1 cellular context compared by ENCODE assay signal in the genomic region with DNA sequence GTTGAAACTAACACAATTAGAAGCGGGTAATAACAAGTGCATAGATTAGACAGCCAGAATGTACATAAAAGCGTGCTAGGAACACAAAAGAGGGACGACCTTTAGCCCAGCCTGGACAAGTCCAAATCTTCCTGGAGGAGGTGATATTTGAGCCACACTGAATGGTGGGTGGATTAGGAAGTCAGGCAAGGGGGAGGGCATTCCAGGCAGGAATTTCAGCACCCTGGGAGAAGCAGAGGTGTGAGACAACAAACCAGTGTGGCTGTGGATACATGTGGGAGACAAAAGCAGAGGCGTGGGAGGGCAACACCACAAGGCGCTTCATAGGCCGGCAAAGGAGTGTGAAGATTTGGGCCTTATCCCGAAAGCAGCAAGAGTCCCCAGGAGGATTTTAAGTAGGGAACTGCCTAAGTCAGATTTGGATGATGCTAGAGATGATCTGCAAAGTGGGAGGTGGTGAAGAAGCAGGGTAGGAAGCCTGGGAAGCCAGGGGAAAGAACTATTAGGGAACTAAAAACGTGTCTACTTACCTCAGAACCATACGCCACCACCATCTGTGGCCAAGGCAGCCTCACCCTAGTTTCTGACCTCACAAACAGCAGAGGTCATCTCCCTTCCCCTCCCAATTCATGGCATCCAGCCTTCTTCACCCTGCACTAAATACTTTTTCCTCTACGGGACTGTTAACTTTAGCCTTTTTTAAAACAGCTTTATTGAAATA.
A peak's percentile ranks its signal among the peaks of the same experiment; 100 is the strongest.
TF ChIP-seq lines count a peak whose summit lies in the region.

No MANE protein-coding gene starts in this region.

TF ChIP-seq in HepG2, 621 proteins besides CTCF, POLR2A, EP300 and RAD21 (continued from another document):
- TF ChIP-seq, protein P1, sequence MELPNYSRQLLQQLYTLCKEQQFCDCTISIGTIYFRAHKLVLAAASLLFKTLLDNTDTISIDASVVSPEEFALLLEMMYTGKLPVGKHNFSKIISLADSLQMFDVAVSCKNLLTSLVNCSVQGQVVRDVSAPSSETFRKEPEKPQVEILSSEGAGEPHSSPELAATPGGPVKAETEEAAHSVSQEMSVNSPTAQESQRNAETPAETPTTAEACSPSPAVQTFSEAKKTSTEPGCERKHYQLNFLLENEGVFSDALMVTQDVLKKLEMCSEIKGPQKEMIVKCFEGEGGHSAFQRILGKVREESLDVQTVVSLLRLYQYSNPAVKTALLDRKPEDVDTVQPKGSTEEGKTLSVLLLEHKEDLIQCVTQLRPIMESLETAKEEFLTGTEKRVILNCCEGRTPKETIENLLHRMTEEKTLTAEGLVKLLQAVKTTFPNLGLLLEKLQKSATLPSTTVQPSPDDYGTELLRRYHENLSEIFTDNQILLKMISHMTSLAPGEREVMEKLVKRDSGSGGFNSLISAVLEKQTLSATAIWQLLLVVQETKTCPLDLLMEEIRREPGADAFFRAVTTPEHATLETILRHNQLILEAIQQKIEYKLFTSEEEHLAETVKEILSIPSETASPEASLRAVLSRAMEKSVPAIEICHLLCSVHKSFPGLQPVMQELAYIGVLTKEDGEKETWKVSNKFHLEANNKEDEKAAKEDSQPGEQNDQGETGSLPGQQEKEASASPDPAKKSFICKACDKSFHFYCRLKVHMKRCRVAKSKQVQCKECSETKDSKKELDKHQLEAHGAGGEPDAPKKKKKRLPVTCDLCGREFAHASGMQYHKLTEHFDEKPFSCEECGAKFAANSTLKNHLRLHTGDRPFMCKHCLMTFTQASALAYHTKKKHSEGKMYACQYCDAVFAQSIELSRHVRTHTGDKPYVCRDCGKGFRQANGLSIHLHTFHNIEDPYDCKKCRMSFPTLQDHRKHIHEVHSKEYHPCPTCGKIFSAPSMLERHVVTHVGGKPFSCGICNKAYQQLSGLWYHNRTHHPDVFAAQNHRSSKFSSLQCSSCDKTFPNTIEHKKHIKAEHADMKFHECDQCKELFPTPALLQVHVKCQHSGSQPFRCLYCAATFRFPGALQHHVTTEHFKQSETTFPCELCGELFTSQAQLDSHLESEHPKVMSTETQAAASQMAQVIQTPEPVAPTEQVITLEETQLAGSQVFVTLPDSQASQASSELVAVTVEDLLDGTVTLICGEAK (IDR thresholded peaks at IDR 0.05) = no peak
- TF ChIP-seq, protein P1 (CRISPR knock-in tag; IDR thresholded peaks at IDR 0.05) = no peak
- TF ChIP-seq SIX1 (CRISPR knock-in tag; IDR thresholded peaks at IDR 0.05; ENCODE audit: borderline replicate concordance) (peak; percentile 91), ZNF138 (CRISPR knock-in tag; IDR thresholded peaks at IDR 0.05; ENCODE audit: low read depth) (no peak), ZFY (CRISPR knock-in tag; IDR thresholded peaks at IDR 0.05) (peak; percentile 22; the same call in 1 of the 2 replicates), MIXL1 (CRISPR knock-in tag; IDR thresholded peaks at IDR 0.05) (peak; percentile 81; the same call in 1 of the 2 replicates), NFYC (CRISPR knock-in tag; IDR thresholded peaks at IDR 0.05) (0 out of 2 replicates have a peak, but pooled peaks have one; percentile 14), BHLHE40 (IDR thresholded peaks at IDR 0.05; ENCODE audit: low read length) (peak; percentile 16; the same call in 1 of the 2 replicates), ZKSCAN1 (IDR thresholded peaks at IDR 0.05; ENCODE audit: low read length) (no peak), SOX6 (IDR thresholded peaks at IDR 0.05) (no peak), SOX6 (CRISPR knock-in tag; IDR thresholded peaks at IDR 0.05) (peak; percentile 96), TARDBP (CRISPR knock-in tag; IDR thresholded peaks at IDR 0.05) (peak; percentile 87), ZFP36L2 (CRISPR knock-in tag; IDR thresholded peaks at IDR 0.05) (no peak), ZNF205 (CRISPR knock-in tag; IDR thresholded peaks at IDR 0.05) (no peak), CEBPG (CRISPR knock-in tag; IDR thresholded peaks at IDR 0.05) (peak; percentile 40; the same call in 1 of the 2 replicates), JARID2 (CRISPR knock-in tag; IDR thresholded peaks at IDR 0.05; ENCODE audit: insufficient replicate concordance) (no peak), BCL6 (CRISPR knock-in tag; IDR thresholded peaks at IDR 0.05) (peak; percentile 79), TEAD3 (CRISPR knock-in tag; optimal IDR thresholded peaks at IDR 0.05; ENCODE audit: borderline replicate concordance) (peak; percentile 96)
- TF ChIP-seq, protein P2, sequence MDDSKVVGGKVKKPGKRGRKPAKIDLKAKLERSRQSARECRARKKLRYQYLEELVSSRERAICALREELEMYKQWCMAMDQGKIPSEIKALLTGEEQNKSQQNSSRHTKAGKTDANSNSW (CRISPR knock-in tag; IDR thresholded peaks at IDR 0.05; ENCODE audit: borderline replicate concordance) = no peak
